ENCODE assay signal across 8 cellular contexts in genomic region chr5:95884021-95884333, GRCh38.
DNase-seq lines count a peak whose midpoint lies in the region; ATAC-seq, FAIRE-seq and TF ChIP-seq lines count a peak whose summit lies in the region.

No MANE protein-coding gene starts in this region.

- ATAC-seq in Right ventricle myocardium superior (ENCODE audit: poor library complexity) (peak; percentile 38), Right ventricle myocardium inferior (no peak), HG03095 (IDR thresholded peaks at IDR 0.05; ENCODE audit: unreplicated experiment) (peak; percentile 68)

- H3K36me3 Mint-ChIP-seq in type B pancreatic cell: peaks cover 8% of the 10 kb centered on the region

- no peaks in the 10 kb centered on the region for H3K36me3 ChIP-seq in bronchial epithelial cell (ENCODE audit: control insufficient read depth, insufficient read depth, low read length)

- no peak overlapping the region for H3K4me3 ChIP-seq in bronchial epithelial cell (ENCODE audit: low read depth, low read length)

- peaks cover 3% of the 10 kb centered on the region for H3K4me1 Mint-ChIP-seq in type B pancreatic cell (ENCODE audit: unreplicated experiment)

- DNase-seq in Right ventricle myocardium superior (no peak), Right ventricle myocardium inferior (ENCODE audit: missing footprints) (no peak), bronchial epithelial cell (ENCODE audit: low read depth) (peak; percentile 75), type B pancreatic cell (ENCODE audit: extremely low spot score, unreplicated experiment) (no peak), NOMO-1 treated with dmso at 0.1 percent for 144 hours (lab: John Stamatoyannopoulos, UW; ENCODE audit: unreplicated experiment) (no peak), NCI-H2171 treated with DMSO at 0.1 percent for 48 hours (lab: John Stamatoyannopoulos, UW) (no peak)
- no peak for DNase-seq in activated CD8-positive, alpha-beta memory T cell treated with anti-CD3 and anti-CD28 coated beads for 24 hours

- no peak for FAIRE-seq in bronchial epithelial cell (lab: Jason Lieb, UNC)

- H3K27me3 Mint-ChIP-seq in type B pancreatic cell: no peaks in the 10 kb centered on the region

- H3K27ac Mint-ChIP-seq in type B pancreatic cell: peak overlapping the region; percentile 90

- no peaks in the 10 kb centered on the region for H3K9me3 Mint-ChIP-seq in type B pancreatic cell

- no peak for TF ChIP-seq CTCF in bronchial epithelial cell (IDR thresholded peaks at IDR 0.05; ENCODE audit: insufficient read depth, low read length, severe bottlenecking)
- TF ChIP-seq CTCF in type B pancreatic cell (conservative IDR thresholded peaks at IDR 0.05): no peak

- H3K27me3 ChIP-seq in bronchial epithelial cell (ENCODE audit: control insufficient read depth, insufficient read depth, low read length): no peaks in the 10 kb centered on the region

- intact Hi-C loops in Right ventricle myocardium superior (cut with DNase I) (no loop called here), Right ventricle myocardium inferior (cut with DNase I) (no loop called here)

- peak overlapping the region; percentile 12 for H3K4me3 Mint-ChIP-seq in type B pancreatic cell
